In genomic region chr14:74585406-74586335, GRCh38 we compare ENCODE assay signal across 16 cellular contexts. TPM values are rescaled to one million over a fixed set of nuclear protein-coding genes. Genes with fewer than 3 reads are reported as not detected.
A peak's percentile ranks its signal among the peaks of the same experiment; 100 is the strongest.
DNase-seq lines count a peak whose midpoint lies in the region; FAIRE-seq and TF ChIP-seq lines count a peak whose summit lies in the region.
"Had no signal": no experiment of that assay in that cellular context is flagged by ENCODE, and none has a peak within 500 bp of the region (broad histone marks: within the 10 kb centered on the region; RNA-seq: fewer than 3 reads in every experiment).

No MANE protein-coding gene starts in this region.

- H4K20me1 ChIP-seq in astrocyte (ENCODE audit: insufficient read depth, low read length): peaks cover 8% of the 10 kb centered on the region

- H2BK120ac ChIP-seq in mesenchymal stem cell (ENCODE audit: low read depth, low read length): no peak overlapping the region

- H3K4me3 ChIP-seq in astrocyte (ENCODE audit: insufficient read depth, low read depth, low read length): no peak overlapping the region
- H3K4me3 ChIP-seq in mesenchymal stem cell (ENCODE audit: insufficient read depth in 1 of 2, low read depth in 1 of 2, low read length in 2 of 2): no peak overlapping the region
- no peak overlapping the region for H3K4me3 ChIP-seq in uterus
- H3K4me3 ChIP-seq: MG63 had no signal

- peak overlapping the region; percentile 63 for H2AK5ac ChIP-seq in mesenchymal stem cell (ENCODE audit: low read length, severe bottlenecking)

- 95% methylated on average over 31 of the region's 33 CpGs for WGBS in mesenchymal stem cell

- H3K18ac ChIP-seq in mesenchymal stem cell (ENCODE audit: low read depth in 1 of 2, low read length in 2 of 2): peak overlapping the region in 1 of 2 experiments; percentile 8

- no peaks in the 10 kb centered on the region for H3K27me3 ChIP-seq in astrocyte (ENCODE audit: insufficient read depth, low read length)
- no peaks in the 10 kb centered on the region for H3K27me3 ChIP-seq in mesenchymal stem cell (ENCODE audit: control insufficient read depth in 1 of 2, insufficient read depth in 1 of 2, low read length in 2 of 2)
- H3K27me3 ChIP-seq in uterus: no peaks in the 10 kb centered on the region
- H3K27me3 ChIP-seq: MG63 had no signal

- FAIRE-seq in HTR-8/SVneo (lab: Jason Lieb, UNC): peak; percentile 67
- no peak for FAIRE-seq in astrocyte (lab: Jason Lieb, UNC)
- FAIRE-seq: H1 had no signal

- H3K79me1 ChIP-seq in mesenchymal stem cell (replicated peaks; ENCODE audit: low read length, poor library complexity, severe bottlenecking): peaks cover 5% of the 10 kb centered on the region

- H2BK12ac ChIP-seq in mesenchymal stem cell (ENCODE audit: low read length in 2 of 2): no peak overlapping the region

- intact Hi-C loops in uterus (cut with DNase I; ENCODE audit: low total_unique reads): no loop called here

- H3K4me3 Mint-ChIP-seq in astrocyte (ENCODE audit: unreplicated experiment): no peak overlapping the region
- H3K4me3 Mint-ChIP-seq: CD8-positive, alpha-beta T cell had no signal

- H3K27me3 Mint-ChIP-seq in astrocyte (ENCODE audit: low read depth, unreplicated experiment): peaks cover 2% of the 10 kb centered on the region

- no peak overlapping the region for H3K27ac ChIP-seq in astrocyte (ENCODE audit: low read depth, low read length)
- H3K27ac ChIP-seq in mesenchymal stem cell (ENCODE audit: low read length, poor library complexity, severe bottlenecking): no peak overlapping the region
- H3K27ac ChIP-seq in uterus: peak overlapping the region; percentile 74
- H3K27ac ChIP-seq: HL-60 had no signal

- no peaks in the 10 kb centered on the region for H3K9me3 ChIP-seq in astrocyte (ENCODE audit: insufficient read depth, low read depth, low read length)
- H3K9me3 ChIP-seq in mesenchymal stem cell (ENCODE audit: control insufficient read depth, low read length): no peaks in the 10 kb centered on the region
- H3K9me3 ChIP-seq in uterus: no peaks in the 10 kb centered on the region
- H3K9me3 ChIP-seq: MG63 had no signal

- no peak overlapping the region for H3K4me2 ChIP-seq in astrocyte (ENCODE audit: low read length)
- no peak overlapping the region for H3K4me2 ChIP-seq in mesenchymal stem cell (ENCODE audit: low read length, poor library complexity, severe bottlenecking)

- H3K14ac ChIP-seq in mesenchymal stem cell (ENCODE audit: low read length in 2 of 2): no peak overlapping the region

- no peak overlapping the region for H3K4ac ChIP-seq in mesenchymal stem cell (ENCODE audit: low read depth in 1 of 2, low read length in 2 of 2)

- TF ChIP-seq CTCF in astrocyte (IDR thresholded peaks at IDR 0.05; ENCODE audit: insufficient read depth, low read depth, low read length): no peak
- no peak for TF ChIP-seq CTCF in uterus (IDR thresholded peaks at IDR 0.05)

- H3K9ac ChIP-seq in astrocyte (ENCODE audit: low read length): no peak overlapping the region
- peak overlapping the region; percentile 56 for H3K9ac ChIP-seq in mesenchymal stem cell (ENCODE audit: low read length)

- TF ChIP-seq POLR2A in uterus (IDR thresholded peaks at IDR 0.05): no peak

- H3K36me3 ChIP-seq in astrocyte (ENCODE audit: insufficient read depth, low read length) (peaks cover 14% of the 10 kb centered on the region), mesenchymal stem cell (ENCODE audit: control insufficient read depth in 1 of 2, insufficient read depth in 2 of 2, low read depth in 1 of 2, low read length in 2 of 2) (peaks cover 47 to 64% of the 10 kb centered on the region in 2 experiments), uterus (no peaks in the 10 kb centered on the region)
- H3K36me3 ChIP-seq: MG63 had no signal

- H3K36me3 Mint-ChIP-seq in astrocyte (ENCODE audit: low read depth, unreplicated experiment): peaks cover 42% of the 10 kb centered on the region
- H3K36me3 Mint-ChIP-seq: CD8-positive, alpha-beta T cell had no signal

- H3K9me3 Mint-ChIP-seq in astrocyte (ENCODE audit: unreplicated experiment): peaks cover 3% of the 10 kb centered on the region
- H3K9me3 Mint-ChIP-seq: CD8-positive, alpha-beta T cell had no signal

- no peak overlapping the region for H2BK15ac ChIP-seq in mesenchymal stem cell (ENCODE audit: low read depth, poor library complexity, severe bottlenecking)

- H4K8ac ChIP-seq in mesenchymal stem cell (ENCODE audit: low read length): no peak overlapping the region

- H3K23ac ChIP-seq in mesenchymal stem cell (ENCODE audit: low read length in 2 of 2): no peak overlapping the region

- H2AFZ ChIP-seq in astrocyte (ENCODE audit: low read depth, low read length) (no peak overlapping the region), mesenchymal stem cell (ENCODE audit: low read depth, low read length) (no peak overlapping the region)

- H3K27ac Mint-ChIP-seq in astrocyte (ENCODE audit: unreplicated experiment): peak overlapping the region; percentile 86
- H3K27ac Mint-ChIP-seq: CD8-positive, alpha-beta T cell had no signal

- DNase-seq in HTR-8/SVneo (ENCODE audit: insufficient read length, low spot score) (no peak), astrocyte (ENCODE audit: low read depth) (no peak), mesenchymal stem cell (no peak), uterus (no peak), hippocampal formation (lab: John Stamatoyannopoulos, UW) (no peak)
- no peak for DNase-seq in activated CD4-positive, CD25-positive, alpha-beta regulatory T cell treated with anti-CD3 and anti-CD28 coated beads, Interleukin-2, amount 50 U/mL, for 72 hours
- no peak for DNase-seq in stimulated activated CD4-positive, alpha-beta T cell treated with anti-CD3 and anti-CD28 coated beads, Interleukin-1b, Interleukin-23, amount 100 ng/mL, for 48 hours
- DNase-seq: CD8-positive, alpha-beta T cell; KG1; MG63; NCI-H1105; NCI-H1694 treated with DMSO at 0.1 percent for 48 hours; NCI-H446; PC-3 had no signal

- H4K91ac ChIP-seq in mesenchymal stem cell (ENCODE audit: low read length): no peak overlapping the region

- H3K4me1 ChIP-seq in astrocyte (ENCODE audit: insufficient read depth, low read length) (peaks cover 25% of the 10 kb centered on the region), mesenchymal stem cell (ENCODE audit: control insufficient read depth, insufficient read depth, low read depth, low read length) (peaks cover 45% of the 10 kb centered on the region), uterus (peaks cover 0 to 9% of the 10 kb centered on the region in 2 donors)

- H2BK5ac ChIP-seq in mesenchymal stem cell (ENCODE audit: low read depth, low read length, poor library complexity, severe bottlenecking): no peak overlapping the region

- peaks cover 43% of the 10 kb centered on the region for H3K4me1 Mint-ChIP-seq in astrocyte (ENCODE audit: low read depth, unreplicated experiment)

- peaks cover 68% of the 10 kb centered on the region for H3K79me2 ChIP-seq in astrocyte (ENCODE audit: insufficient read depth, low read length)

RNA-seq across cellular contexts. Expression of gene LTBP2, which starts 26.4 kb away (rescaled TPM):
- 162 and 196 TPM in 2 replicates for total RNA-seq in astrocyte
- polyA plus RNA-seq in mesenchymal stem cell (2013, experiment 1 of 2): 16.6 TPM
- 16.0 TPM for polyA plus RNA-seq in mesenchymal stem cell (2013, experiment 2 of 2)
- total RNA-seq in uterus: 10 to 100 TPM; 18.8 to 70.6 (median 35.1) TPM

Comparison
In these comparisons a context has a peak if more than half of its experiments do, and no peak if none do; other contexts are left out.
1. H3K27ac ChIP-seq: peak in uterus (2 of 2); none in astrocyte (single experiment) and mesenchymal stem cell (single experiment).